Comparison of ENCODE assay signal across 22 cellular contexts in genomic region chr7:125383324-125383723, GRCh38.
A peak's percentile ranks its signal among the peaks of the same experiment; 100 is the strongest.
DNase-seq lines count a peak whose midpoint lies in the region; ATAC-seq and TF ChIP-seq lines count a peak whose summit lies in the region.
"Had no signal": no experiment of that assay in that cellular context is flagged by ENCODE, and none has a peak within 500 bp of the region (broad histone marks: within the 10 kb centered on the region; RNA-seq: fewer than 3 reads in every experiment).

No MANE protein-coding gene starts in this region.

- H3K27me3 Mint-ChIP-seq in activated T-helper 2 cell treated with anti-CD3 and anti-CD28 coated beads, Interferon-gamma antibody, Interleukin-2, Interleukin-4, amounts not matched to agents 10 μg/mL and 5 μg/mL and 100 μg/mL, durations not matched to agents 14 hours and 24 hours and 36 hours (ENCODE audit: low read depth): no peaks in the 10 kb centered on the region
- H3K27me3 Mint-ChIP-seq: activated CD4-positive, alpha-beta memory T cell treated with anti-CD3 and anti-CD28 coated beads, Interleukin-2, amount 10 ng/mL, durations not matched to agents 7 days and 5 days; activated naive CD8-positive, alpha-beta T cell treated with anti-CD3 and anti-CD28 coated beads, Interleukin-2, amount 10 ng/mL, durations not matched to agents 7 days and 5 days; memory B cell; stimulated activated naive CD8-positive, alpha-beta T cell treated with anti-CD3 and anti-CD28 coated beads, Interleukin-15, Interleukin-2, amounts not matched to agents 100 ng/mL and 50 ng/mL, for 24 hours had no signal

- H3K9ac ChIP-seq in HCT116 (ENCODE audit: low read length) (no peak overlapping the region), PC-3 (ENCODE audit: low read length) (no peak overlapping the region)

- no peak overlapping the region for H3K27ac Mint-ChIP-seq in activated T-helper 2 cell treated with anti-CD3 and anti-CD28 coated beads, Interferon-gamma antibody, Interleukin-2, Interleukin-4, amounts not matched to agents 10 μg/mL and 5 μg/mL and 100 μg/mL, durations not matched to agents 14 hours and 24 hours and 36 hours
- H3K27ac Mint-ChIP-seq: activated CD4-positive, alpha-beta memory T cell treated with anti-CD3 and anti-CD28 coated beads, Interleukin-2, amount 10 ng/mL, durations not matched to agents 7 days and 5 days; activated naive CD8-positive, alpha-beta T cell treated with anti-CD3 and anti-CD28 coated beads, Interleukin-2, amount 10 ng/mL, durations not matched to agents 7 days and 5 days; CD4-positive, CD25-positive, alpha-beta regulatory T cell; memory B cell; stimulated activated naive CD8-positive, alpha-beta T cell treated with anti-CD3 and anti-CD28 coated beads, Interleukin-15, Interleukin-2, amounts not matched to agents 100 ng/mL and 50 ng/mL, for 24 hours had no signal

- RAD21 ChIA-PET in HCT116 (lab: Charles Lee; ENCODE audit: low non-redundant PET in 1 of 2, low total read pairs in 2 of 2, uncharacterized antibody in 2 of 2, unreplicated experiment in 2 of 2): no interaction called here

- H3K27me3 ChIP-seq in HCT116 (ENCODE audit: insufficient read depth, low read length): no peaks in the 10 kb centered on the region
- H3K27me3 ChIP-seq in PC-3 (ENCODE audit: low read length): no peaks in the 10 kb centered on the region
- no peaks in the 10 kb centered on the region for H3K27me3 ChIP-seq in upper lobe of right lung
- H3K27me3 ChIP-seq: dorsolateral prefrontal cortex, right atrium auricular region had no signal

- no peaks in the 10 kb centered on the region for H3K36me3 Mint-ChIP-seq in activated T-helper 2 cell treated with anti-CD3 and anti-CD28 coated beads, Interferon-gamma antibody, Interleukin-2, Interleukin-4, amounts not matched to agents 10 μg/mL and 5 μg/mL and 100 μg/mL, durations not matched to agents 14 hours and 24 hours and 36 hours (ENCODE audit: low read depth)
- H3K36me3 Mint-ChIP-seq: activated naive CD8-positive, alpha-beta T cell treated with anti-CD3 and anti-CD28 coated beads, Interleukin-2, amount 10 ng/mL, durations not matched to agents 7 days and 5 days; CD4-positive, CD25-positive, alpha-beta regulatory T cell; memory B cell had no signal

- no peak for TF ChIP-seq POLR2A in HCT116 (IDR thresholded peaks at IDR 0.05; ENCODE audit: borderline replicate concordance, extremely low read depth, insufficient read depth, insufficient read length)

- H3K4me2 ChIP-seq in HCT116 (ENCODE audit: low read length) (no peak overlapping the region), PC-3 (ENCODE audit: low read length) (no peak overlapping the region)

- BruUV-seq in HCT116 (replicated peaks; lab: Mats Ljungman, UMichigan) (no TSS peak), PC-3 (replicated peaks; lab: Mats Ljungman, UMichigan) (no TSS peak)

- no peaks in the 10 kb centered on the region for H3K4me1 Mint-ChIP-seq in activated T-helper 2 cell treated with anti-CD3 and anti-CD28 coated beads, Interferon-gamma antibody, Interleukin-2, Interleukin-4, amounts not matched to agents 10 μg/mL and 5 μg/mL and 100 μg/mL, durations not matched to agents 14 hours and 24 hours and 36 hours (ENCODE audit: low read depth)
- H3K4me1 Mint-ChIP-seq: activated CD4-positive, alpha-beta memory T cell treated with anti-CD3 and anti-CD28 coated beads, Interleukin-2, amount 10 ng/mL, durations not matched to agents 7 days and 5 days; activated naive CD8-positive, alpha-beta T cell treated with anti-CD3 and anti-CD28 coated beads, Interleukin-2, amount 10 ng/mL, durations not matched to agents 7 days and 5 days; CD4-positive, CD25-positive, alpha-beta regulatory T cell; memory B cell had no signal

- POLR2A ChIA-PET in HCT116 (lab: Charles Lee) (no interaction called here), PC-3 (lab: Charles Lee; ENCODE audit: unreplicated experiment) (no interaction called here)

- H3K4me1 ChIP-seq in HCT116 (ENCODE audit: control insufficient read depth in 1 of 2, insufficient read depth in 2 of 2, low read length in 2 of 2): no peaks in the 10 kb centered on the region
- no peaks in the 10 kb centered on the region for H3K4me1 ChIP-seq in PC-3 (ENCODE audit: insufficient read depth, low read length)
- no peaks in the 10 kb centered on the region for H3K4me1 ChIP-seq in upper lobe of right lung
- H3K4me1 ChIP-seq: right atrium auricular region had no signal

- peak; percentile 59 for ATAC-seq in HCT116
- ATAC-seq in PC-3: peak; percentile 54; the same call in 1 of the 2 replicates
- no peak for ATAC-seq in upper lobe of right lung
- ATAC-seq: esophagus mucosa had no signal

- H3K9me2 ChIP-seq in HCT116 (ENCODE audit: insufficient read depth): no peaks in the 10 kb centered on the region
- no peaks in the 10 kb centered on the region for H3K9me2 ChIP-seq in PC-3 (replicated peaks; ENCODE audit: low read length)

- H3K9me3 ChIP-seq in HCT116 (ENCODE audit: control insufficient read depth in 1 of 2, insufficient read depth in 1 of 2, low read depth in 1 of 2, low read length in 2 of 2) (no peaks in the 10 kb centered on the region), PC-3 (ENCODE audit: low read length) (no peaks in the 10 kb centered on the region), upper lobe of right lung (no peaks in the 10 kb centered on the region)

- no peaks in the 10 kb centered on the region for H3F3A ChIP-seq in PC-3 (ENCODE audit: low read length, unreplicated experiment)

- H3K27ac ChIP-seq in HCT116 (ENCODE audit: low read depth, low read length) (no peak overlapping the region), PC-3 (ENCODE audit: low read length) (no peak overlapping the region), upper lobe of right lung (no peak overlapping the region)
- H3K27ac ChIP-seq: dorsolateral prefrontal cortex, right atrium auricular region, SK-N-MC had no signal

- CTCF ChIA-PET in HCT116 (lab: Charles Lee): no interaction called here
- CTCF ChIA-PET in PC-3 (lab: Charles Lee): no interaction called here

- no peaks in the 10 kb centered on the region for H3K79me2 ChIP-seq in HCT116 (ENCODE audit: insufficient read depth, low read length)
- no peaks in the 10 kb centered on the region for H3K79me2 ChIP-seq in PC-3 (ENCODE audit: low read length)

- H3K9me3 Mint-ChIP-seq in activated T-helper 2 cell treated with anti-CD3 and anti-CD28 coated beads, Interferon-gamma antibody, Interleukin-2, Interleukin-4, amounts not matched to agents 10 μg/mL and 5 μg/mL and 100 μg/mL, durations not matched to agents 14 hours and 24 hours and 36 hours: peaks cover 16% of the 10 kb centered on the region
- H3K9me3 Mint-ChIP-seq: stimulated activated naive CD8-positive, alpha-beta T cell treated with anti-CD3 and anti-CD28 coated beads, Interleukin-15, Interleukin-2, amounts not matched to agents 100 ng/mL and 50 ng/mL, for 24 hours had no signal

- H2AFZ ChIP-seq in HCT116 (ENCODE audit: low read depth, low read length, poor library complexity, severe bottlenecking) (no peak overlapping the region), PC-3 (ENCODE audit: low read length) (no peak overlapping the region)

- peak; percentile 16; the same call in 1 of the 2 replicates for TF ChIP-seq RAD21 in HCT116 (IDR thresholded peaks at IDR 0.05; ENCODE audit: low read depth)

- TF ChIP-seq CTCF in HCT116 (IDR thresholded peaks at IDR 0.05 in 2 of 3, conservative IDR thresholded peaks at IDR 0.05 in 1 of 3; ENCODE audit: borderline replicate concordance in 1 of 3, insufficient read depth in 1 of 3, low read depth in 2 of 3, low read length in 2 of 3) (peak in 2 of 3 experiments; percentile 25 to 32; a peak in 2 of 6 replicates), PC-3 (conservative IDR thresholded peaks at IDR 0.05; ENCODE audit: low read depth, low read length) (peak; percentile 42), upper lobe of right lung (IDR thresholded peaks at IDR 0.05) (no peak)

- intact Hi-C loops in HCT116 (cut with micrococcal nuclease) (no loop called here), PC-3 (cut with micrococcal nuclease) (no loop called here), upper lobe of right lung (cut with DNase I) (no loop called here)
- intact Hi-C loops in activated T-helper 2 cell treated with anti-CD3 and anti-CD28 coated beads, Interferon-gamma antibody, Interleukin-2, Interleukin-4, amounts not matched to agents 10 μg/mL and 5 μg/mL and 100 μg/mL, durations not matched to agents 14 hours and 24 hours and 36 hours (cut with micrococcal nuclease): no loop called here

- DNase-seq in NCI-H82 (lab: John Stamatoyannopoulos, UW) (peak; percentile 26), NCI-H82 treated with DMSO at 0.1 percent for 48 hours (lab: John Stamatoyannopoulos, UW; ENCODE audit: unreplicated experiment) (no peak), HCT116 (ENCODE audit: low read depth, low spot score) (no peak), PC-3 (peak; percentile 24), iPS-NIHi7 (ENCODE audit: extremely low spot score) (peak; percentile 16), NCI-H128 (lab: John Stamatoyannopoulos, UW; ENCODE audit: unreplicated experiment) (no peak), upper lobe of right lung (no peak)
- no peak for DNase-seq in activated T-helper 2 cell treated with anti-CD3 and anti-CD28 coated beads, Interferon-gamma antibody, Interleukin-2, Interleukin-4, amounts not matched to agents 10 μg/mL and 5 μg/mL and 100 μg/mL, durations not matched to agents 14 hours and 24 hours and 36 hours (ENCODE audit: low spot score)
- DNase-seq: activated CD4-positive, alpha-beta memory T cell treated with anti-CD3 and anti-CD28 coated beads, Interleukin-2, amount 10 ng/mL, durations not matched to agents 7 days and 5 days; activated naive CD8-positive, alpha-beta T cell treated with anti-CD3 and anti-CD28 coated beads, Interleukin-2, amount 10 ng/mL, durations not matched to agents 7 days and 5 days; activated T-cell treated with anti-CD3 and anti-CD28 coated beads, Interleukin-2, amount 50 U/mL, for 48 hours; CD4-positive, CD25-positive, alpha-beta regulatory T cell; dorsolateral prefrontal cortex; glutamatergic neuron; NCI-H1105; NCI-H2171 treated with DMSO at 0.1 percent for 48 hours; nucleus accumbens had no signal

- H4K20me1 ChIP-seq in HCT116 (ENCODE audit: insufficient read depth): no peaks in the 10 kb centered on the region
- H4K20me1 ChIP-seq in PC-3 (ENCODE audit: low read length): no peaks in the 10 kb centered on the region

- no peaks in the 10 kb centered on the region for H3K36me3 ChIP-seq in HCT116 (ENCODE audit: control insufficient read depth in 1 of 2, insufficient read depth in 2 of 2, low read length in 2 of 2)
- H3K36me3 ChIP-seq in PC-3 (ENCODE audit: low read depth, low read length): no peaks in the 10 kb centered on the region
- no peaks in the 10 kb centered on the region for H3K36me3 ChIP-seq in upper lobe of right lung
- H3K36me3 ChIP-seq: right atrium auricular region had no signal

- no peak overlapping the region for H3K4me3 Mint-ChIP-seq in activated T-helper 2 cell treated with anti-CD3 and anti-CD28 coated beads, Interferon-gamma antibody, Interleukin-2, Interleukin-4, amounts not matched to agents 10 μg/mL and 5 μg/mL and 100 μg/mL, durations not matched to agents 14 hours and 24 hours and 36 hours (ENCODE audit: low read depth)
- H3K4me3 Mint-ChIP-seq: activated CD4-positive, alpha-beta memory T cell treated with anti-CD3 and anti-CD28 coated beads, Interleukin-2, amount 10 ng/mL, durations not matched to agents 7 days and 5 days; activated naive CD8-positive, alpha-beta T cell treated with anti-CD3 and anti-CD28 coated beads, Interleukin-2, amount 10 ng/mL, durations not matched to agents 7 days and 5 days; CD4-positive, CD25-positive, alpha-beta regulatory T cell; memory B cell; stimulated activated naive CD8-positive, alpha-beta T cell treated with anti-CD3 and anti-CD28 coated beads, Interleukin-15, Interleukin-2, amounts not matched to agents 100 ng/mL and 50 ng/mL, for 24 hours had no signal

- no peak overlapping the region for H3K4me3 ChIP-seq in HCT116 (replicated peaks in 1 of 2; ENCODE audit: low read depth in 1 of 2, low read length in 2 of 2)
- no peak overlapping the region for H3K4me3 ChIP-seq in PC-3 (ENCODE audit: low read length)
- no peak overlapping the region for H3K4me3 ChIP-seq in upper lobe of right lung
- H3K4me3 ChIP-seq: dorsolateral prefrontal cortex, right atrium auricular region, SK-N-MC had no signal

Comparison
In these comparisons a context has a peak if more than half of its experiments do, and no peak if none do; other contexts are left out.
1. DNase-seq: peak in NCI-H82 (single experiment), PC-3 (single experiment) and iPS-NIHi7 (single experiment); none in NCI-H82 treated with DMSO at 0.1 percent for 48 hours (single experiment), HCT116 (single experiment), NCI-H128 (single experiment), upper lobe of right lung (single experiment) and activated T-helper 2 cell treated with anti-CD3 and anti-CD28 coated beads, Interferon-gamma antibody, Interleukin-2, Interleukin-4, amounts not matched to agents 10 μg/mL and 5 μg/mL and 100 μg/mL, durations not matched to agents 14 hours and 24 hours and 36 hours (single experiment).